Comparison of ENCODE assay signal across 14 cellular contexts in genomic region chr2:239391286-239392071, GRCh38. TPM values are rescaled to one million over a fixed set of nuclear protein-coding genes. Genes with fewer than 3 reads are reported as not detected.
DNase-seq lines count a peak whose midpoint lies in the region; ATAC-seq and TF ChIP-seq lines count a peak whose summit lies in the region.
"Had no signal": no experiment of that assay in that cellular context is flagged by ENCODE, and none has a peak within 500 bp of the region (broad histone marks: within the 10 kb centered on the region; RNA-seq: fewer than 3 reads in every experiment).

No MANE protein-coding gene starts in this region.

- no peaks in the 10 kb centered on the region for H3K9me3 Mint-ChIP-seq in activated CD8-positive, alpha-beta memory T cell treated with anti-CD3 and anti-CD28 coated beads, Interleukin-2, amount 10 ng/mL, durations not matched to agents 7 days and 5 days (ENCODE audit: low read depth)
- H3K9me3 Mint-ChIP-seq: IgD-negative memory B cell had no signal

- TF ChIP-seq EP300 in sigmoid colon (IDR thresholded peaks at IDR 0.05) = no peak

- no peak for TF ChIP-seq CTCF in adrenal gland (IDR thresholded peaks at IDR 0.05)
- no peak for TF ChIP-seq CTCF in lower lobe of right lung (IDR thresholded peaks at IDR 0.05)
- no peak for TF ChIP-seq CTCF in sigmoid colon (IDR thresholded peaks at IDR 0.05)

- ATAC-seq in activated CD8-positive, alpha-beta memory T cell treated with anti-CD3 and anti-CD28 coated beads, Interleukin-2, amount 10 ng/mL, durations not matched to agents 7 days and 5 days = no peak
- no peak for ATAC-seq in lower lobe of right lung
- no peak for ATAC-seq in GM21423 (IDR thresholded peaks at IDR 0.05; ENCODE audit: unreplicated experiment)
- ATAC-seq: HCT116 had no signal

- no peaks in the 10 kb centered on the region for H3K9me3 ChIP-seq in adrenal gland (replicated peaks in 1 of 3)
- no peaks in the 10 kb centered on the region for H3K9me3 ChIP-seq in lower lobe of right lung
- H3K9me3 ChIP-seq in sigmoid colon = no peaks in the 10 kb centered on the region

- H3K4me3 ChIP-seq in adrenal gland (no peak overlapping the region), lower lobe of right lung (no peak overlapping the region), sigmoid colon (no peak overlapping the region)

- intact Hi-C loops in adrenal gland (cut with DNase I) (loop anchor here (10.0 kb wide), 3 partner anchors 77 to 247 kb away; no protein-coding TSS in a partner anchor), lower lobe of right lung (cut with DNase I) (no loop called here), sigmoid colon (cut with DNase I) (no loop called here)

- peaks cover 10% of the 10 kb centered on the region for H3K4me1 Mint-ChIP-seq in activated CD8-positive, alpha-beta memory T cell treated with anti-CD3 and anti-CD28 coated beads, Interleukin-2, amount 10 ng/mL, durations not matched to agents 7 days and 5 days

- no peaks in the 10 kb centered on the region for H3K27me3 Mint-ChIP-seq in activated CD8-positive, alpha-beta memory T cell treated with anti-CD3 and anti-CD28 coated beads, Interleukin-2, amount 10 ng/mL, durations not matched to agents 7 days and 5 days
- H3K27me3 Mint-ChIP-seq: IgD-negative memory B cell had no signal

- DNase-seq in activated CD8-positive, alpha-beta memory T cell treated with anti-CD3 and anti-CD28 coated beads, Interleukin-2, amount 50 U/mL, for 4 hours = peak; percentile 6
- DNase-seq in activated CD8-positive, alpha-beta memory T cell treated with anti-CD3 and anti-CD28 coated beads, Interleukin-2, amount 10 ng/mL, durations not matched to agents 7 days and 5 days = no peak
- DNase-seq in adrenal gland (peak in 2 of 7 donors; percentile 12 to 14), lower lobe of right lung (peak; percentile 23), sigmoid colon (peak; percentile 62), NCI-H2081 (lab: John Stamatoyannopoulos, UW) (no peak), NCI-H2081 treated with DMSO at 0.1 percent for 48 hours (lab: John Stamatoyannopoulos, UW) (no peak)
- DNase-seq: C1 segment of cervical spinal cord, NCI-H1417, NCI-H1930, NCI-H524 had no signal

- H3K27ac Mint-ChIP-seq in activated CD8-positive, alpha-beta memory T cell treated with anti-CD3 and anti-CD28 coated beads, Interleukin-2, amount 10 ng/mL, durations not matched to agents 7 days and 5 days = no peak overlapping the region
- H3K27ac Mint-ChIP-seq: IgD-negative memory B cell had no signal

- CTCF ChIA-PET in activated CD8-positive, alpha-beta memory T cell treated with anti-CD3 and anti-CD28 coated beads, Interleukin-2, amount 10 ng/mL, durations not matched to agents 7 days and 5 days (lab: Charles Lee) = interaction anchor here (1.1 kb wide), 1 partner anchor 10 kb away, joined by 3 read pairs; the partner anchor contains the start of gene HDAC4

- peak overlapping the region in 3 of 5 donors; percentile 21 to 79 (median 69) for H3K27ac ChIP-seq in adrenal gland
- no peak overlapping the region for H3K27ac ChIP-seq in lower lobe of right lung
- peak overlapping the region in 2 of 4 donors; percentile 44 to 95 for H3K27ac ChIP-seq in sigmoid colon

- H3K4me1 ChIP-seq in adrenal gland (replicated peaks in 1 of 2) = peaks cover 15 to 58% of the 10 kb centered on the region in 2 donors
- peaks cover 29% of the 10 kb centered on the region for H3K4me1 ChIP-seq in lower lobe of right lung
- peaks cover 0 to 79% (median 67%) of the 10 kb centered on the region in 4 donors for H3K4me1 ChIP-seq in sigmoid colon

- TF ChIP-seq POLR2A in adrenal gland (IDR thresholded peaks at IDR 0.05) = peak in 1 of 2 donors; percentile 27
- no peak for TF ChIP-seq POLR2A in sigmoid colon (IDR thresholded peaks at IDR 0.05)

- no peak overlapping the region for H3K4me3 Mint-ChIP-seq in activated CD8-positive, alpha-beta memory T cell treated with anti-CD3 and anti-CD28 coated beads, Interleukin-2, amount 10 ng/mL, durations not matched to agents 7 days and 5 days
- H3K4me3 Mint-ChIP-seq: IgD-negative memory B cell had no signal

- H3K36me3 ChIP-seq in adrenal gland (replicated peaks in 1 of 2) (no peaks in the 10 kb centered on the region), lower lobe of right lung (peaks cover 6% of the 10 kb centered on the region), sigmoid colon (peaks cover 0 to 19% (median 0%) of the 10 kb centered on the region in 4 donors)

- H3K27me3 ChIP-seq in adrenal gland = no peaks in the 10 kb centered on the region
- no peaks in the 10 kb centered on the region for H3K27me3 ChIP-seq in lower lobe of right lung (ENCODE audit: low read depth)
- H3K27me3 ChIP-seq in sigmoid colon = no peaks in the 10 kb centered on the region

- 71 to 85% (median 78%) methylated on average over 11 to 24 of the region's 24 CpGs for WGBS in adrenal gland, 4 donors
- 90 to 94% methylated on average over 24 of the region's 24 CpGs for WGBS in sigmoid colon, 2 donors

- peaks cover 8% of the 10 kb centered on the region for H3K36me3 Mint-ChIP-seq in activated CD8-positive, alpha-beta memory T cell treated with anti-CD3 and anti-CD28 coated beads, Interleukin-2, amount 10 ng/mL, durations not matched to agents 7 days and 5 days
- H3K36me3 Mint-ChIP-seq: IgD-negative memory B cell had no signal

RNA-seq across cellular contexts. Expression of gene HDAC4, which starts 9.3 kb away (rescaled TPM):
- 10 to 100 TPM; 25.2 to 65.1 TPM for total RNA-seq in activated CD8-positive, alpha-beta memory T cell treated with anti-CD3 and anti-CD28 coated beads, Interleukin-2, amount 10 ng/mL, durations not matched to agents 7 days and 5 days
- total RNA-seq in adrenal gland = 10 to 100 TPM; 21.3 to 88.9 (median 41.2) TPM
- 10 to 100 TPM in 1 of 3 donors, 1 to 10 TPM in 2; 8.3 to 22.5 (median 8.7) TPM for polyA plus RNA-seq in adrenal gland
- 44.9 TPM for total RNA-seq in lower lobe of right lung
- 100 to 1,000 TPM in 3 of 4 donors, 10 to 100 TPM in 1; 77.0 to 196 (median 139) TPM for total RNA-seq in sigmoid colon
- polyA plus RNA-seq in sigmoid colon = 10 to 100 TPM in 1 of 3 donors, 1 to 10 TPM in 2; 1.8 to 16.4 (median 3.0) TPM

Comparison
In these comparisons a context has a peak if more than half of its experiments do, and no peak if none do; other contexts are left out.
1. DNase-seq: peak in activated CD8-positive, alpha-beta memory T cell treated with anti-CD3 and anti-CD28 coated beads, Interleukin-2, amount 50 U/mL, for 4 hours (single experiment), lower lobe of right lung (single experiment) and sigmoid colon (single experiment); none in activated CD8-positive, alpha-beta memory T cell treated with anti-CD3 and anti-CD28 coated beads, Interleukin-2, amount 10 ng/mL, durations not matched to agents 7 days and 5 days (single experiment), NCI-H2081 (0 of 2) and NCI-H2081 treated with DMSO at 0.1 percent for 48 hours (single experiment).
2. intact Hi-C loops: an anchor here in adrenal gland (10.0 kb wide); none called in lower lobe of right lung and sigmoid colon.